In genomic region chrX:32933548-32933947, GRCh38 we compare ENCODE assay signal across 17 cellular contexts.
DNase-seq lines count a peak whose midpoint lies in the region; ATAC-seq and TF ChIP-seq lines count a peak whose summit lies in the region.
"Had no signal": no experiment of that assay in that cellular context is flagged by ENCODE, and none has a peak within 500 bp of the region (broad histone marks: within the 10 kb centered on the region; RNA-seq: fewer than 3 reads in every experiment).

No MANE protein-coding gene starts in this region.

- ATAC-seq in activated CD8-positive, alpha-beta T cell treated with anti-CD3 and anti-CD28 coated beads for 36 hours, result no peak
- ATAC-seq: CD8-positive, alpha-beta T cell; HCT116 had no signal

- H2AK5ac ChIP-seq in H9 (ENCODE audit: insufficient read length, low read length), result no peak overlapping the region

- no peak overlapping the region for H3K56ac ChIP-seq in H9 (ENCODE audit: insufficient read length, low read depth, low read length)

- H3K27me3 Mint-ChIP-seq in H9 (ENCODE audit: low read depth) (no peaks in the 10 kb centered on the region; the same call in 1 of the 2 replicates), Calu3 (ENCODE audit: unreplicated experiment) (no peaks in the 10 kb centered on the region)
- no peaks in the 10 kb centered on the region for H3K27me3 Mint-ChIP-seq in activated CD8-positive, alpha-beta T cell treated with anti-CD3 and anti-CD28 coated beads for 36 hours
- H3K27me3 Mint-ChIP-seq: CD4-positive, CD25-positive, alpha-beta regulatory T cell had no signal

- H3K79me1 ChIP-seq in H9 (ENCODE audit: insufficient read depth, low read depth, low read length, poor library complexity, severe bottlenecking), result no peaks in the 10 kb centered on the region

- H2AFZ ChIP-seq in H9 (ENCODE audit: low read length) (peak overlapping the region; percentile 16), neural cell (ENCODE audit: low read depth, low read length) (no peak overlapping the region)
- H2AFZ ChIP-seq: GM23248 had no signal

- peak overlapping the region; percentile 16; the same call in 1 of the 2 replicates for H3K4me3 ChIP-seq in BE2C (ENCODE audit: low read depth, low read length)
- no peak overlapping the region for H3K4me3 ChIP-seq in neural cell (ENCODE audit: low read length)
- H3K4me3 ChIP-seq: BLaER1, GM23248 had no signal

- H3K27me3 ChIP-seq in BE2C (no peaks in the 10 kb centered on the region), H9 (ENCODE audit: insufficient read depth, low read length) (no peaks in the 10 kb centered on the region), neural cell (ENCODE audit: insufficient read depth, low read depth, low read length) (no peaks in the 10 kb centered on the region)

- H3K4ac ChIP-seq in H9 (ENCODE audit: low read depth, low read length), result no peak overlapping the region

- peak; percentile 62 for TF ChIP-seq EP300 in neural cell (conservative IDR thresholded peaks at IDR 0.05; ENCODE audit: poor library complexity, severe bottlenecking)

- H3K36me3 ChIP-seq in BE2C, result no peaks in the 10 kb centered on the region
- no peaks in the 10 kb centered on the region for H3K36me3 ChIP-seq in neural cell (ENCODE audit: insufficient read depth, low read length)
- H3K36me3 ChIP-seq: BLaER1 had no signal

- H3K9ac ChIP-seq in H9 (ENCODE audit: extremely low read depth, insufficient read length, low read length), result no peak overlapping the region
- H3K9ac ChIP-seq in neural cell (ENCODE audit: low read length), result no peak overlapping the region
- H3K9ac ChIP-seq: BLaER1, GM23248 had no signal

- CTCF ChIA-PET in Calu3 (lab: Charles Lee), result no interaction called here
- CTCF ChIA-PET in activated CD8-positive, alpha-beta T cell treated with anti-CD3 and anti-CD28 coated beads for 36 hours (lab: Charles Lee), result no interaction called here

- H3K23me2 ChIP-seq in H9 (ENCODE audit: insufficient read length, low read depth, low read length, poor library complexity, severe bottlenecking), result no peaks in the 10 kb centered on the region

- H4K91ac ChIP-seq in H9 (ENCODE audit: insufficient read length, low read depth, low read length), result no peak overlapping the region

- H3K79me2 ChIP-seq in H9 (ENCODE audit: insufficient read depth, low read length) (no peaks in the 10 kb centered on the region), neural cell (replicated peaks; ENCODE audit: insufficient read depth, low read length) (no peaks in the 10 kb centered on the region)

- no peak overlapping the region for H3K23ac ChIP-seq in H9 (ENCODE audit: insufficient read length, low read depth, low read length)

- H2BK12ac ChIP-seq in H9 (ENCODE audit: insufficient read length, low read depth, low read length), result no peak overlapping the region

- no peak overlapping the region for H4K5ac ChIP-seq in H9 (ENCODE audit: insufficient read length, low read depth, low read length)

- H3K4me3 Mint-ChIP-seq in H9, result no peak overlapping the region
- no peak overlapping the region for H3K4me3 Mint-ChIP-seq in Calu3 (ENCODE audit: low read depth, unreplicated experiment)
- no peak overlapping the region for H3K4me3 Mint-ChIP-seq in activated CD8-positive, alpha-beta T cell treated with anti-CD3 and anti-CD28 coated beads for 36 hours
- H3K4me3 Mint-ChIP-seq: CD4-positive, CD25-positive, alpha-beta regulatory T cell; CD8-positive, alpha-beta T cell; HFFc6 had no signal

- TF ChIP-seq CTCF in BE2C (IDR thresholded peaks at IDR 0.05; ENCODE audit: low read depth, low read length) (no peak), H9 (conservative IDR thresholded peaks at IDR 0.05) (no peak), neural cell (IDR thresholded peaks at IDR 0.05; ENCODE audit: poor library complexity, severe bottlenecking) (no peak), Calu3 (IDR thresholded peaks at IDR 0.05; ENCODE audit: unreplicated experiment) (no peak)
- no peak for TF ChIP-seq CTCF in activated CD8-positive, alpha-beta T cell treated with anti-CD3 and anti-CD28 coated beads for 36 hours (IDR thresholded peaks at IDR 0.05)

- POLR2A ChIA-PET in activated CD8-positive, alpha-beta T cell treated with anti-CD3 and anti-CD28 coated beads for 36 hours (lab: Charles Lee), result interaction anchor here (0.9 kb wide), 1 partner anchor 12 kb away, joined by 3 read pairs; no protein-coding TSS in a partner anchor

- no peak overlapping the region for H3K18ac ChIP-seq in H9 (ENCODE audit: insufficient read length, low read depth, low read length)

- TF ChIP-seq RAD21 in neural cell (conservative IDR thresholded peaks at IDR 0.05), result no peak

- H3K4me2 ChIP-seq in H9 (ENCODE audit: insufficient read depth, insufficient read length, low read length), result no peak overlapping the region
- no peak overlapping the region for H3K4me2 ChIP-seq in neural cell (ENCODE audit: low read length)
- H3K4me2 ChIP-seq: BLaER1 had no signal

- no peak overlapping the region for H3K14ac ChIP-seq in H9 (ENCODE audit: insufficient read depth, low read length)

- no peak overlapping the region for H2BK20ac ChIP-seq in H9 (ENCODE audit: low read depth, low read length, poor library complexity, severe bottlenecking)

- intact Hi-C loops in Calu3 (cut with micrococcal nuclease; ENCODE audit: unreplicated experiment), result no loop called here
- intact Hi-C loops in activated CD8-positive, alpha-beta T cell treated with anti-CD3 and anti-CD28 coated beads for 36 hours (cut with micrococcal nuclease), result no loop called here

- peak; percentile 45 for DNase-seq in BE2C
- no peak for DNase-seq in H9
- peak; percentile 32 for DNase-seq in SK-N-DZ (ENCODE audit: low spot score)
- no peak for DNase-seq in Calu3
- no peak for DNase-seq in DMS153 treated with DMSO at 0.1 percent for 48 hours (lab: John Stamatoyannopoulos, UW; ENCODE audit: unreplicated experiment)
- no peak for DNase-seq in activated CD8-positive, alpha-beta T cell treated with anti-CD3 and anti-CD28 coated beads for 36 hours
- DNase-seq in caudate nucleus (lab: John Stamatoyannopoulos, UW), result no peak
- DNase-seq: CD4-positive, CD25-positive, alpha-beta regulatory T cell; CD8-positive, alpha-beta T cell; DND-41; GM23248; H7; HFFc6 had no signal

- WGBS in H9 (ENCODE audit: extremely low coverage, insufficient read length, low lambda C conversion rate), result no CpG with 5 or more reads among the region's 5 CpGs

- H3K27ac Mint-ChIP-seq in H9 (no peak overlapping the region), Calu3 (ENCODE audit: unreplicated experiment) (no peak overlapping the region)
- H3K27ac Mint-ChIP-seq in activated CD8-positive, alpha-beta T cell treated with anti-CD3 and anti-CD28 coated beads for 36 hours, result no peak overlapping the region
- H3K27ac Mint-ChIP-seq: CD4-positive, CD25-positive, alpha-beta regulatory T cell; CD8-positive, alpha-beta T cell; HFFc6 had no signal

- H3K9me2 ChIP-seq in neural cell (ENCODE audit: insufficient read depth, low read length), result no peaks in the 10 kb centered on the region

- H4K8ac ChIP-seq in H9 (replicated peaks; ENCODE audit: insufficient read length, low read depth, low read length), result no peak overlapping the region

- no peak overlapping the region for H2BK15ac ChIP-seq in H9 (ENCODE audit: low read depth, low read length)

- no peak overlapping the region for H2BK5ac ChIP-seq in H9 (ENCODE audit: insufficient read length, low read length)

- H3K27ac ChIP-seq in H9 (ENCODE audit: insufficient read length, low read depth, low read length), result no peak overlapping the region
- H3K27ac ChIP-seq in neural cell (ENCODE audit: low read length), result no peak overlapping the region
- H3K27ac ChIP-seq in caudate nucleus (ENCODE audit: low read depth, low read length), result no peak overlapping the region
- H3K27ac ChIP-seq: BLaER1, C4-2B, GM23248 had no signal

- no peaks in the 10 kb centered on the region; a peak in 1 of 7 replicates for H3K36me3 Mint-ChIP-seq in H9 (ENCODE audit: insufficient read depth in 1 of 3, low read depth in 3 of 3)
- no peaks in the 10 kb centered on the region for H3K36me3 Mint-ChIP-seq in Calu3 (ENCODE audit: insufficient read depth, unreplicated experiment)
- H3K36me3 Mint-ChIP-seq in activated CD8-positive, alpha-beta T cell treated with anti-CD3 and anti-CD28 coated beads for 36 hours (ENCODE audit: low read depth), result no peaks in the 10 kb centered on the region
- H3K36me3 Mint-ChIP-seq: CD4-positive, CD25-positive, alpha-beta regulatory T cell; CD8-positive, alpha-beta T cell had no signal

- peaks cover 4 to 11% of the 10 kb centered on the region in 2 experiments; a peak in 3 of 5 replicates for H3K9me3 Mint-ChIP-seq in H9
- no peaks in the 10 kb centered on the region for H3K9me3 Mint-ChIP-seq in Calu3 (ENCODE audit: low read depth, unreplicated experiment)
- H3K9me3 Mint-ChIP-seq in activated CD8-positive, alpha-beta T cell treated with anti-CD3 and anti-CD28 coated beads for 36 hours, result no peaks in the 10 kb centered on the region
- H3K9me3 Mint-ChIP-seq: CD8-positive, alpha-beta T cell had no signal

- H3K9me3 ChIP-seq in BE2C, result no peaks in the 10 kb centered on the region
- no peaks in the 10 kb centered on the region for H3K9me3 ChIP-seq in H9 (ENCODE audit: control insufficient read depth, low read depth, low read length)
- no peaks in the 10 kb centered on the region for H3K9me3 ChIP-seq in neural cell (ENCODE audit: low read length)
- H3K9me3 ChIP-seq: BLaER1 had no signal

- H3K4me1 Mint-ChIP-seq in H9, result no peaks in the 10 kb centered on the region
- H3K4me1 Mint-ChIP-seq in Calu3 (ENCODE audit: low read depth, unreplicated experiment), result no peaks in the 10 kb centered on the region
- H3K4me1 Mint-ChIP-seq in activated CD8-positive, alpha-beta T cell treated with anti-CD3 and anti-CD28 coated beads for 36 hours (ENCODE audit: low read depth), result no peaks in the 10 kb centered on the region
- H3K4me1 Mint-ChIP-seq: CD4-positive, CD25-positive, alpha-beta regulatory T cell had no signal

- no peak overlapping the region for H2BK120ac ChIP-seq in H9 (ENCODE audit: low read depth, low read length, poor library complexity, severe bottlenecking)

- no TSS peak for BruUV-seq in Calu3 (replicated peaks; lab: Mats Ljungman, UMichigan)

- H4K20me1 ChIP-seq in H9 (ENCODE audit: control insufficient read depth, insufficient read depth, insufficient read length), result no peaks in the 10 kb centered on the region
- H4K20me1 ChIP-seq in neural cell (ENCODE audit: insufficient read depth), result no peaks in the 10 kb centered on the region
- H4K20me1 ChIP-seq: BLaER1 had no signal

- no peaks in the 10 kb centered on the region for H3F3A ChIP-seq in neural cell (ENCODE audit: insufficient read depth, low read length, poor library complexity, severe bottlenecking)

- no peak overlapping the region for H3T11ph ChIP-seq in H9 (ENCODE audit: low read length)

- H3K4me1 ChIP-seq in BE2C (peaks cover 5% of the 10 kb centered on the region), H9 (ENCODE audit: insufficient read depth, low read length) (no peaks in the 10 kb centered on the region)
- H3K4me1 ChIP-seq: BLaER1 had no signal

TF ChIP-seq in neural cell, 6 proteins besides CTCF, POLR2A, EP300 and RAD21 (continues in another document):
- TF ChIP-seq POLR2AphosphoS5 (IDR thresholded peaks at IDR 0.05), result peak; percentile 54
- TF ChIP-seq EZH2 (IDR thresholded peaks at IDR 0.05; ENCODE audit: borderline replicate concordance, insufficient read depth, low read length, poor library complexity, severe bottlenecking), result no peak
- no peak for TF ChIP-seq SMC3 (conservative IDR thresholded peaks at IDR 0.05; ENCODE audit: poor library complexity)

Comparison
In these comparisons a context has a peak if more than half of its experiments do, and no peak if none do; other contexts are left out.
1. DNase-seq: peak in BE2C (single experiment) and SK-N-DZ (single experiment); none in H9 (single experiment), Calu3 (single experiment), DMS153 treated with DMSO at 0.1 percent for 48 hours (single experiment), activated CD8-positive, alpha-beta T cell treated with anti-CD3 and anti-CD28 coated beads for 36 hours (single experiment) and caudate nucleus (0 of 61).